Comparison of ENCODE assay signal across 15 cellular contexts in the genomic region with DNA sequence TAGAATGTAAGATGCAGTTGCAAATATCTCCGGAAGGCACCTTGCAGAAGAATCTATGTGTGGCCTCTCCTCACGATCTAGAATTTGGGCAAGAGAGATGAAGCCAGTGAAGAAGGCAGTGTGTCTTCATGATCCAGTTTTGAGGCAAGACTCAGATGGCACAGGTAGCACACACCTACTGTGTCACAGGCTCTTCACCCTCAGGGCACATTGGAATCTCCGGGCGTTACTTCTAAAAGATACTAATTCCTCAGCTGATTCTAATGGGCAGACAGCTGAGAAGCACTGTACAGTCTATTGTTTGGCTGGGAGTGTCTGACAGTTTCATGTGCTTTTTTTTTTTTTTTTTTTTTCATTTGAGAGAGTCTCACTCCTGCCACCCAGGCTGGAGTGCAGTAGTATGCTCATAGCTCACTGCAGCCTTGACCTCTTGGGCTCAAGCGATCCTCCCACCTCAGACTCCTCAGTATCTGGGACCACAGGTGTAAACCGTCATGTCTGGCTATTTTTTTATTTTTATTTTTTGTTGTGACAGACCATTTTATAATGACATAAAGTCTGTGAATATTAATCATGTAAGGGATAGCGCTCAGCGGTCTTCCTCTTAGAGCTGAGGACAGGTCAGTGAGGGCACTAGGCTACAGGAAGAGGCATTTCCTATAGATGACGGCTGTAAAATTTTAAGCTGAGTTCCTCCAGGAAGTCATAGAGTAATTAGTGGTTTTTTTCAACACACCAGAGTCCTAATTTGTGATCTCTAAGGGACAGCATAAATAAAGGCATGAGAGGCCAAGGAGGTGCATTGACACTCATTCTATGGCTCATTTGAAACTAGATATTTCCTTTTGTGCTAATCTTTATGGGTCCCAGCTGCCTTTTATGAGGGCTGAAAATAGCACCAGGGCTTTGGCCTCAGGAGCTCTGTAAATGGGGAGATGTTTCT. TPM values are rescaled to one million over a fixed set of nuclear protein-coding genes. Genes with fewer than 3 reads are reported as not detected.
DNase-seq lines count a peak whose midpoint lies in the region; ATAC-seq and TF ChIP-seq lines count a peak whose summit lies in the region.
"Had no signal": no experiment of that assay in that cellular context is flagged by ENCODE, and none has a peak within 500 bp of the region (broad histone marks: within the 10 kb centered on the region; RNA-seq: fewer than 3 reads in every experiment).

No MANE protein-coding gene starts in this region.

- ATAC-seq in HG02798 (IDR thresholded peaks at IDR 0.05; ENCODE audit: poor library complexity, unreplicated experiment): no peak
- no peak for ATAC-seq in activated CD8-positive, alpha-beta T cell treated with anti-CD3 and anti-CD28 coated beads, Interleukin-2, amount 10 ng/mL, durations not matched to agents 7 days and 5 days
- ATAC-seq: activated T-helper 17 cell treated with anti-CD3 and anti-CD28 coated beads, Interleukin-2, amount 50 U/mL, for 72 hours; natural killer cell had no signal

- no peaks in the 10 kb centered on the region for H3K79me2 ChIP-seq in KMS-11 (ENCODE audit: insufficient read depth, low read depth)

- H2AFZ ChIP-seq in KMS-11 (ENCODE audit: low read depth): no peak overlapping the region

- TF ChIP-seq CTCF in KMS-11 (conservative IDR thresholded peaks at IDR 0.05; ENCODE audit: low read depth, low read length): no peak
- TF ChIP-seq CTCF in ascending aorta (IDR thresholded peaks at IDR 0.05): no peak

- no peaks in the 10 kb centered on the region for H4K20me1 ChIP-seq in KMS-11 (ENCODE audit: insufficient read depth)

- H3K27me3 ChIP-seq in KMS-11 (ENCODE audit: insufficient read depth, low read depth) (no peaks in the 10 kb centered on the region), ascending aorta (no peaks in the 10 kb centered on the region)

- H3K4me3 Mint-ChIP-seq in activated CD8-positive, alpha-beta T cell treated with anti-CD3 and anti-CD28 coated beads, Interleukin-2, amount 10 ng/mL, durations not matched to agents 7 days and 5 days: no peak overlapping the region
- H3K4me3 Mint-ChIP-seq: activated T-helper 17 cell treated with anti-CD3 and anti-CD28 coated beads, Interleukin-2, amount 50 U/mL, for 72 hours; natural killer cell had no signal

- H3K27ac ChIP-seq in KMS-11: peak overlapping the region; percentile 80
- no peak overlapping the region for H3K27ac ChIP-seq in ascending aorta

- peak overlapping the region; percentile 13; the same call in 1 of the 2 replicates for H3K9ac ChIP-seq in KMS-11

- H3K9me3 ChIP-seq in ascending aorta: no peaks in the 10 kb centered on the region

- H3K9me3 Mint-ChIP-seq in activated CD8-positive, alpha-beta T cell treated with anti-CD3 and anti-CD28 coated beads, Interleukin-2, amount 10 ng/mL, durations not matched to agents 7 days and 5 days (ENCODE audit: insufficient read depth): no peaks in the 10 kb centered on the region
- H3K9me3 Mint-ChIP-seq: activated T-helper 17 cell treated with anti-CD3 and anti-CD28 coated beads, Interleukin-2, amount 50 U/mL, for 72 hours; natural killer cell had no signal

- intact Hi-C loops in ascending aorta (cut with DNase I): loop anchor here (5.0 to 10.0 kb wide), 2 partner anchors 225 to 1122 kb away; a partner anchor contains a TSS

- H3K36me3 Mint-ChIP-seq in activated CD8-positive, alpha-beta T cell treated with anti-CD3 and anti-CD28 coated beads, Interleukin-2, amount 10 ng/mL, durations not matched to agents 7 days and 5 days (ENCODE audit: low read depth): peaks cover 4% of the 10 kb centered on the region
- H3K36me3 Mint-ChIP-seq: natural killer cell had no signal

- H3K4me3 ChIP-seq in KMS-11 (IDR thresholded peaks at IDR 0.05; ENCODE audit: insufficient read depth, low read depth, low read length) (peak overlapping the region; percentile 12), ascending aorta (no peak overlapping the region)

- CTCF ChIA-PET in activated CD8-positive, alpha-beta T cell treated with anti-CD3 and anti-CD28 coated beads, Interleukin-2, amount 10 ng/mL, durations not matched to agents 7 days and 5 days (lab: Charles Lee): no interaction called here

- H3K4me2 ChIP-seq in KMS-11: peak overlapping the region; percentile 86

- H3K27me3 Mint-ChIP-seq in activated CD8-positive, alpha-beta T cell treated with anti-CD3 and anti-CD28 coated beads, Interleukin-2, amount 10 ng/mL, durations not matched to agents 7 days and 5 days (ENCODE audit: low read depth): peaks cover 1% of the 10 kb centered on the region
- H3K27me3 Mint-ChIP-seq: activated T-helper 17 cell treated with anti-CD3 and anti-CD28 coated beads, Interleukin-2, amount 50 U/mL, for 72 hours had no signal

- H3K4me1 Mint-ChIP-seq in activated CD8-positive, alpha-beta T cell treated with anti-CD3 and anti-CD28 coated beads, Interleukin-2, amount 10 ng/mL, durations not matched to agents 7 days and 5 days (ENCODE audit: low read depth): peaks cover 53% of the 10 kb centered on the region

- H3K27ac Mint-ChIP-seq in activated CD8-positive, alpha-beta T cell treated with anti-CD3 and anti-CD28 coated beads, Interleukin-2, amount 10 ng/mL, durations not matched to agents 7 days and 5 days: no peak overlapping the region
- H3K27ac Mint-ChIP-seq: natural killer cell had no signal

- H3K4me1 ChIP-seq in KMS-11 (ENCODE audit: low read depth, poor library complexity, severe bottlenecking) (peaks cover 64% of the 10 kb centered on the region), ascending aorta (peaks cover 0 to 17% of the 10 kb centered on the region in 2 donors)

- POLR2A ChIA-PET in activated CD8-positive, alpha-beta T cell treated with anti-CD3 and anti-CD28 coated beads, Interleukin-2, amount 10 ng/mL, durations not matched to agents 7 days and 5 days (lab: Charles Lee): interaction anchor here (0.5 kb wide), 1 partner anchor 12 kb away, joined by 3 read pairs; no protein-coding TSS in a partner anchor

- H3K36me3 ChIP-seq in KMS-11 (ENCODE audit: insufficient read depth) (no peaks in the 10 kb centered on the region), ascending aorta (no peaks in the 10 kb centered on the region)

- DNase-seq in DMS53 treated with DMSO at 0.1 percent for 48 hours (lab: John Stamatoyannopoulos, UW; ENCODE audit: unreplicated experiment) (peak; percentile 55), SHP77 treated with DMSO at 0.1 percent for 48 hours (lab: John Stamatoyannopoulos, UW) (peak; percentile 35), myocyte (ENCODE audit: low read depth) (peak; percentile 26), ascending aorta (ENCODE audit: low spot score in 2 of 2) (no peak)
- DNase-seq in stimulated activated CD4-positive, alpha-beta T cell treated with anti-CD3 and anti-CD28 coated beads, Interleukin-15, amount 100 ng/mL, for 24 hours: no peak
- DNase-seq in activated CD8-positive, alpha-beta T cell treated with anti-CD3 and anti-CD28 coated beads, Interleukin-2, amount 10 ng/mL, durations not matched to agents 7 days and 5 days: no peak
- DNase-seq: glutamatergic neuron; natural killer cell; NCI-H510A; stimulated activated CD4-positive, alpha-beta T cell treated with anti-CD3 and anti-CD28 coated beads, Interleukin-2, amount 100 ng/mL, for 24 hours; T1000 had no signal

RNA-seq across cellular contexts. Expression of a gene that starts 4.0 kb away (rescaled TPM):
- total RNA-seq in myocyte (11.8 and 18.6 TPM in 2 replicates), ascending aorta (0.32 TPM)
- polyA plus RNA-seq in myocyte (2012): 2.5 TPM
- 1 to 10 TPM; 2.3 to 2.5 TPM for total RNA-seq in activated CD8-positive, alpha-beta T cell treated with anti-CD3 and anti-CD28 coated beads, Interleukin-2, amount 10 ng/mL, durations not matched to agents 7 days and 5 days

RNA-seq across cellular contexts. Expression of a gene that starts 42.8 kb away (rescaled TPM):
- total RNA-seq in myocyte (not detected in 2 replicates), ascending aorta (not detected)
- 0.37 TPM for polyA plus RNA-seq in myocyte (2012)
- 1 to 10 TPM; 5.6 to 6.9 TPM for total RNA-seq in activated CD8-positive, alpha-beta T cell treated with anti-CD3 and anti-CD28 coated beads, Interleukin-2, amount 10 ng/mL, durations not matched to agents 7 days and 5 days

RNA-seq across cellular contexts. Expression of a gene that starts 55.7 kb away (rescaled TPM):
- total RNA-seq in myocyte (not detected in 2 replicates), ascending aorta (not detected)
- 0.06 TPM for polyA plus RNA-seq in myocyte (2012)
- not detected for total RNA-seq in activated CD8-positive, alpha-beta T cell treated with anti-CD3 and anti-CD28 coated beads, Interleukin-2, amount 10 ng/mL, durations not matched to agents 7 days and 5 days
- total RNA-seq: natural killer cell, subcutaneous adipose tissue had no signal

Comparison
In these comparisons a context has a peak if more than half of its experiments do, and no peak if none do; other contexts are left out.
1. DNase-seq: peak in DMS53 treated with DMSO at 0.1 percent for 48 hours (single experiment), SHP77 treated with DMSO at 0.1 percent for 48 hours (single experiment) and myocyte (single experiment); none in stimulated activated CD4-positive, alpha-beta T cell treated with anti-CD3 and anti-CD28 coated beads, Interleukin-15, amount 100 ng/mL, for 24 hours (single experiment), activated CD8-positive, alpha-beta T cell treated with anti-CD3 and anti-CD28 coated beads, Interleukin-2, amount 10 ng/mL, durations not matched to agents 7 days and 5 days (single experiment) and ascending aorta (0 of 2).